ENCODE assay signal across 20 cellular contexts in the genomic region with DNA sequence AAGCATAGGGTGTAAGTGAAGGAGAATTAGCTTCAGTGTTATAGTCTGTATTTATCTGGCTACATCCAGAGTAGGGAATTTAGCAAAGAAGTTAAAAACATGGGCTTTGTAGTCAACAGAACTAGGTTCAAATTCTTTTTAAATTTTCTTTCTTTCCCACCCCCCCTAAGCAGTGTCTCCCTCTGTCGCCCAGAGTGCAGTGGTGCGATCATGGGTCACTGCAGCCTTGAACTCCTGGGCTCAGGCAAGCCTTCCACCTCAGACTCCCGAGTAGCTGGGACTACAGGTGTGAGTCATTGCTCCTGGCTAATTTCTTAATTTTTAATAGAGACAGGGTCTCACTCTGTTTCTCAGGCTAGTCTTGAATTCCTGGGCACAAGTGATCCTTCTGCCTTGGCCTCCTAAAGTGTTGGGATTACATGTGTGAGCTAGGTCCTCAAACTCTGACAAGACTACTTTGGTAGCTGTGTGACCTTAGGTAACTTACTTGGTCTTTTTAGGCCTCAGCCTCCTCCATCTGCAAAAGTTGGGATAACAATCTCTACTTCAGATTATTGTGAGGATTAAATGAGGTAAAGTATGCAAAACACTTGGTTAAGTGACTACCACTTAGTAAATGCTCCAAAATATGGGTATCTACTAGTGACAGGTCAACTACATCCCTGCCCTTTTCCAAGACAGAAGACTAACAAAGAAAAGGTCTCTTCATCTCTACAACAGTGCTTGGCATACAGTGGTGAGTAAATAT. TPM values are rescaled to one million over a fixed set of nuclear protein-coding genes. Genes with fewer than 3 reads are reported as not detected.
DNase-seq lines count a peak whose midpoint lies in the region; ATAC-seq and TF ChIP-seq lines count a peak whose summit lies in the region.
"Had no signal": no experiment of that assay in that cellular context is flagged by ENCODE, and none has a peak within 500 bp of the region (broad histone marks: within the 10 kb centered on the region; RNA-seq: fewer than 3 reads in every experiment).

No MANE protein-coding gene starts in this region.

- no peak overlapping the region for H2BK20ac ChIP-seq in H9 (ENCODE audit: low read depth, low read length, poor library complexity, severe bottlenecking)

- H3K18ac ChIP-seq in H9 (ENCODE audit: insufficient read length, low read depth, low read length) = no peak overlapping the region

- no peak overlapping the region for H3T11ph ChIP-seq in H9 (ENCODE audit: low read length)

- no peak overlapping the region for H3K23ac ChIP-seq in H9 (ENCODE audit: insufficient read length, low read depth, low read length)

- H2AFZ ChIP-seq in H9 (ENCODE audit: low read length) (no peak overlapping the region), osteoblast (ENCODE audit: low read length) (no peak overlapping the region)

- H3K27ac ChIP-seq in H9 (ENCODE audit: insufficient read length, low read depth, low read length) = no peak overlapping the region
- peak overlapping the region; percentile 14 for H3K27ac ChIP-seq in cingulate gyrus (ENCODE audit: low read depth, low read length)
- peak overlapping the region; percentile 34 for H3K27ac ChIP-seq in osteoblast (ENCODE audit: low read depth, low read length)

- no peak overlapping the region for H2BK120ac ChIP-seq in H9 (ENCODE audit: low read depth, low read length, poor library complexity, severe bottlenecking)

- H3K27me3 Mint-ChIP-seq in H9 (ENCODE audit: low read depth) = peaks cover 6% of the 10 kb centered on the region

- no peaks in the 10 kb centered on the region for H3K23me2 ChIP-seq in H9 (ENCODE audit: insufficient read length, low read depth, low read length, poor library complexity, severe bottlenecking)

- H3K79me2 ChIP-seq in H9 (ENCODE audit: insufficient read depth, low read length) (no peaks in the 10 kb centered on the region), osteoblast (ENCODE audit: insufficient read depth, low read length) (no peaks in the 10 kb centered on the region)

- WGBS in H9 (ENCODE audit: extremely low coverage, insufficient read length, low lambda C conversion rate) = no CpG with 5 or more reads among the region's 3 CpGs

- H3K4me3 Mint-ChIP-seq in H9 = no peak overlapping the region

- H3K27ac Mint-ChIP-seq in H9 = no peak overlapping the region

- no peaks in the 10 kb centered on the region for H3K36me3 Mint-ChIP-seq in H9 (ENCODE audit: insufficient read depth in 1 of 3, low read depth in 3 of 3)

- H4K20me1 ChIP-seq in H9 (ENCODE audit: control insufficient read depth, insufficient read depth, insufficient read length) (no peaks in the 10 kb centered on the region), osteoblast (ENCODE audit: insufficient read depth, low read length) (no peaks in the 10 kb centered on the region)

- CTCF ChIA-PET in GM10248 (lab: Yijun Ruan, JAX) = interaction anchor here (0.6 to 11.2 kb wide), 10 partner anchors 8 to 181 kb away, joined by 3 to 188 read pairs (median 4); a partner anchor contains a TSS

- H2BK5ac ChIP-seq in H9 (ENCODE audit: insufficient read length, low read length) = no peak overlapping the region

- no peak overlapping the region for H2AK5ac ChIP-seq in H9 (ENCODE audit: insufficient read length, low read length)

- POLR2A ChIA-PET in GM10248 (lab: Yijun Ruan, JAX) = no interaction called here

- H2BK12ac ChIP-seq in H9 (ENCODE audit: insufficient read length, low read depth, low read length) = no peak overlapping the region

- no peak overlapping the region for H3K14ac ChIP-seq in H9 (ENCODE audit: insufficient read depth, low read length)

- no peak overlapping the region for H3K4me2 ChIP-seq in H9 (ENCODE audit: insufficient read depth, insufficient read length, low read length)
- no peak overlapping the region for H3K4me2 ChIP-seq in osteoblast (ENCODE audit: insufficient read depth, low read length)

- H3K56ac ChIP-seq in H9 (ENCODE audit: insufficient read length, low read depth, low read length) = no peak overlapping the region

- H3K4me3 ChIP-seq in osteoblast (ENCODE audit: insufficient read depth, low read length) = no peak overlapping the region

- H3K27me3 ChIP-seq in H9 (ENCODE audit: insufficient read depth, low read length) (no peaks in the 10 kb centered on the region), osteoblast (ENCODE audit: insufficient read depth, low read length) (no peaks in the 10 kb centered on the region)

- H3K79me1 ChIP-seq in H9 (ENCODE audit: insufficient read depth, low read depth, low read length, poor library complexity, severe bottlenecking) = no peaks in the 10 kb centered on the region

- ATAC-seq in HG02759 (IDR thresholded peaks at IDR 0.05; ENCODE audit: unreplicated experiment) = no peak
- ATAC-seq: right cardiac atrium had no signal

- no peaks in the 10 kb centered on the region for H3K9me3 Mint-ChIP-seq in H9

- H3K9ac ChIP-seq in H9 (ENCODE audit: extremely low read depth, insufficient read length, low read length) = no peak overlapping the region

- no peaks in the 10 kb centered on the region for H3K4me1 Mint-ChIP-seq in H9

- no peak overlapping the region for H2BK15ac ChIP-seq in H9 (ENCODE audit: low read depth, low read length)

- no peak overlapping the region for H4K5ac ChIP-seq in H9 (ENCODE audit: insufficient read length, low read depth, low read length)

- H3K4ac ChIP-seq in H9 (ENCODE audit: low read depth, low read length) = no peak overlapping the region

- DNase-seq in GM10248 (ENCODE audit: extremely low spot score) (no peak), H9 (no peak), osteoblast (ENCODE audit: insufficient read length, low spot score, missing footprints) (no peak), RKO (ENCODE audit: low spot score) (no peak), islet precursor cell (no peak), globus pallidus (ENCODE audit: low spot score) (no peak)
- DNase-seq: activated effector memory CD4-positive, alpha-beta T cell treated with Interleukin-2 at 50 U/mL for 16 hours; AML-193; caudate nucleus; effector memory CD4-positive, alpha-beta T cell; kidney glomerular epithelial cell; NCI-H2029; NCI-H524; right cardiac atrium; stimulated activated CD4-positive, alpha-beta T cell treated with anti-CD3 and anti-CD28 coated beads, Interleukin-1b, Interleukin-23, amount 100 ng/mL, for 48 hours; T-helper 9 cell had no signal

- H4K8ac ChIP-seq in H9 (replicated peaks; ENCODE audit: insufficient read length, low read depth, low read length) = no peak overlapping the region

- TF ChIP-seq CTCF in GM10248 (IDR thresholded peaks at IDR 0.05; ENCODE audit: control extremely low read depth, extremely low read depth, low read depth, missing control alignments) (peak; percentile 35), H9 (conservative IDR thresholded peaks at IDR 0.05) (peak; percentile 65), osteoblast (IDR thresholded peaks at IDR 0.05; ENCODE audit: extremely low read depth, low read depth, low read length) (peak; percentile 18)

- no peak overlapping the region for H4K91ac ChIP-seq in H9 (ENCODE audit: insufficient read length, low read depth, low read length)

- H3K36me3 ChIP-seq in osteoblast (ENCODE audit: insufficient read depth, low read length) = no peaks in the 10 kb centered on the region

- H3K4me1 ChIP-seq in H9 (ENCODE audit: insufficient read depth, low read length) = no peaks in the 10 kb centered on the region
- H3K4me1 ChIP-seq in osteoblast (ENCODE audit: insufficient read depth, low read length) = peaks cover 68% of the 10 kb centered on the region

- H3K9me3 ChIP-seq in H9 (ENCODE audit: control insufficient read depth, low read depth, low read length) = no peaks in the 10 kb centered on the region
- no peaks in the 10 kb centered on the region for H3K9me3 ChIP-seq in osteoblast (ENCODE audit: low read depth, low read length)

RNA-seq across cellular contexts. Expression of a gene that starts 17.8 kb away (rescaled TPM):
- 15.2 and 16.0 TPM in 2 replicates for total RNA-seq in H9 (2021)
- 89.8 and 93.1 TPM in 2 replicates for total RNA-seq in osteoblast

RNA-seq across cellular contexts. Expression of a gene that starts 18.6 kb away (rescaled TPM):
- total RNA-seq in H9 (2021) = 29.0 and 29.8 TPM in 2 replicates
- 64.8 and 97.4 TPM in 2 replicates for total RNA-seq in osteoblast

RNA-seq across cellular contexts. Expression of a gene that starts 42.6 kb away (rescaled TPM):
- total RNA-seq in H9 (2021) (24.1 and 24.9 TPM in 2 replicates), osteoblast (51.8 and 53.6 TPM in 2 replicates)

RNA-seq across cellular contexts. Expression of a gene that starts 42.8 kb away (rescaled TPM):
- total RNA-seq in H9 (2021) (91.5 and 93.6 TPM in 2 replicates), osteoblast (82.9 and 86.3 TPM in 2 replicates)

RNA-seq across cellular contexts. Expression of a gene that starts 46.3 kb away (rescaled TPM):
- 0.98 and 1.6 TPM in 2 replicates for total RNA-seq in H9 (2021)
- not detected in 2 replicates for total RNA-seq in osteoblast
- total RNA-seq: mesenteric fat pad, right cardiac atrium, subcutaneous adipose tissue had no signal
